In the genomic region with DNA sequence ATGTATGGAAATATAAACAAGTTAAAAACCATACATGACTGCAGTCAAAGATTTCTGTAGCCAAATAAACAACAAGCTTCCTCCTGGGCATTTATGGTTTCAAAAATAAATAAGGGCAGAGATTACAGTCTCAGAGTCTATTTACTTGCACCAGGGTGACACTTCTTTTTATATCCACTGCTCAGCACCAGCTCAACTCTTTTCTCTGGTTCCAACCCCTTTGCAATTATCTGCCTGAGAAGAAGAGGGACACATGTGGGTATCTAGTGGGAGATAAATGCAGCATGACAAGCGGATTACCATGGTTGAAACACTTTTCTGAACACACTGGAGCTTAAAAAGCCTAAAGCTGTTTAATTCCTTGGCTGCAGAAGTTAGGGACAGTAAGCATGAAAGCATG, we compare ENCODE assay signal across 1 cellular context.
TF ChIP-seq lines count a peak whose summit lies in the region.

No MANE protein-coding gene starts in this region.

TF ChIP-seq in IMR-90, 13 proteins besides CTCF, POLR2A, EP300 and RAD21:
- no peak for TF ChIP-seq RCOR1 (IDR thresholded peaks at IDR 0.05; ENCODE audit: insufficient replicate concordance, low read length)
- TF ChIP-seq CHD1 (IDR thresholded peaks at IDR 0.05; ENCODE audit: low read depth, low read length) = no peak
- TF ChIP-seq BHLHE40 (IDR thresholded peaks at IDR 0.05; ENCODE audit: low read depth, low read length) = no peak
- TF ChIP-seq MXI1 (IDR thresholded peaks at IDR 0.05; ENCODE audit: borderline replicate concordance, low read depth, low read length) = no peak
- no peak for TF ChIP-seq CEBPB (IDR thresholded peaks at IDR 0.05; ENCODE audit: low read depth, low read length)
- TF ChIP-seq, protein P1, sequence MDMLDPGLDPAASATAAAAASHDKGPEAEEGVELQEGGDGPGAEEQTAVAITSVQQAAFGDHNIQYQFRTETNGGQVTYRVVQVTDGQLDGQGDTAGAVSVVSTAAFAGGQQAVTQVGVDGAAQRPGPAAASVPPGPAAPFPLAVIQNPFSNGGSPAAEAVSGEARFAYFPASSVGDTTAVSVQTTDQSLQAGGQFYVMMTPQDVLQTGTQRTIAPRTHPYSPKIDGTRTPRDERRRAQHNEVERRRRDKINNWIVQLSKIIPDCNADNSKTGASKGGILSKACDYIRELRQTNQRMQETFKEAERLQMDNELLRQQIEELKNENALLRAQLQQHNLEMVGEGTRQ (IDR thresholded peaks at IDR 0.05; ENCODE audit: low read depth, low read length) = no peak
